Comparison of ENCODE assay signal across 8 cellular contexts in the genomic region with DNA sequence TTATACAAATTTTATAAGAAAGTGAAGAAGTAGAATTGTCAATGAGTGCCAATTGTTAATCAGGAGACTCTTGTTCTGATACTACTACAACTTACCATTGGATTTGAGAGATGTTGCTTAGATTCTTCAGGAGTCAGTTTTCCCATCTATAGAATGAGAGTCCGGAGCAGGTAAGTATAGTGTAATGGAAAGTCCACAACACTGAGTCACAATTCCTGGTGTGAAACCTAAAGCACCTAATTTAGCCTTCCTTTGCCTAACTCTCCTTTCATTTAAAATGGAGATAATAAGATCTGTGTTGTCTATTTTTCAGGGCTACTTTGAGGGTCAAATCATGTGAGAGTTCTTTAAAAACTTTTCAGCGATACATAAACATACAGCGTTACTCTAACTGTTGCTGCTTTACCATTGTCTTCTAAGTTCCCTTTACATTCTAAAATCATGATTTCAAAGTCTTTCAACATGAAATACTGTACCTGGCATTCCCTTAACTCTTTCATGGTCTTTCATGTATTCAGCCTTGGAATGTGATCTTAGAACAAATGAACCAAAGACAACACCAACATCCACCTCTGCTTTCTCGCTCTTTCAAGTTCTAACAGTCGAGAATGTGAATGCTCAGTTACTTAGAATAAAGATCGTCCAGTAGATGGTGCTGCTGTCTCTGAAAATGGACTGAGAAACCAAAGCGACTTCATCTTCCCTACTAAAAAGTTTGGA.
DNase-seq lines count a peak whose midpoint lies in the region; ATAC-seq lines count a peak whose summit lies in the region.

No MANE protein-coding gene starts in this region.

- peak; percentile 9 for DNase-seq in activated CD4-positive, alpha-beta T cell treated with anti-CD3 and anti-CD28 coated beads, Interleukin-2, amount 10 ng/mL, durations not matched to agents 7 days and 5 days
- DNase-seq in activated CD4-positive, alpha-beta T cell treated with anti-CD3 and anti-CD28 coated beads for 36 hours, result no peak
- DNase-seq in NCI-H748 treated with DMSO at 0.1 percent for 48 hours (lab: John Stamatoyannopoulos, UW) (peak; percentile 28), cerebellum (ENCODE audit: low spot score) (peak; percentile 3), midbrain (lab: John Stamatoyannopoulos, UW) (peak; percentile 84)
- no peak for DNase-seq in activated CD4-positive, alpha-beta T cell treated with anti-CD3 and anti-CD28 coated beads for 1 hour
- no peak for DNase-seq in stimulated activated CD8-positive, alpha-beta memory T cell treated with anti-CD3 and anti-CD28 coated beads, Interleukin-4, amount 100 ng/mL, for 48 hours

- no peaks in the 10 kb centered on the region for H3K4me1 Mint-ChIP-seq in activated CD4-positive, alpha-beta T cell treated with anti-CD3 and anti-CD28 coated beads, Interleukin-2, amount 10 ng/mL, durations not matched to agents 7 days and 5 days
- H3K4me1 Mint-ChIP-seq in activated CD4-positive, alpha-beta T cell treated with anti-CD3 and anti-CD28 coated beads for 36 hours, result no peaks in the 10 kb centered on the region

- H3K27me3 Mint-ChIP-seq in activated CD4-positive, alpha-beta T cell treated with anti-CD3 and anti-CD28 coated beads, Interleukin-2, amount 10 ng/mL, durations not matched to agents 7 days and 5 days, result no peaks in the 10 kb centered on the region
- peaks cover 16% of the 10 kb centered on the region for H3K27me3 Mint-ChIP-seq in activated CD4-positive, alpha-beta T cell treated with anti-CD3 and anti-CD28 coated beads for 36 hours

- ATAC-seq in activated CD4-positive, alpha-beta T cell treated with anti-CD3 and anti-CD28 coated beads for 36 hours, result no peak
- peak; percentile 58 for ATAC-seq in HG03439 (IDR thresholded peaks at IDR 0.05; ENCODE audit: unreplicated experiment)

- CTCF ChIA-PET in activated CD4-positive, alpha-beta T cell treated with anti-CD3 and anti-CD28 coated beads, Interleukin-2, amount 10 ng/mL, durations not matched to agents 7 days and 5 days (lab: Charles Lee), result no interaction called here
- CTCF ChIA-PET in activated CD4-positive, alpha-beta T cell treated with anti-CD3 and anti-CD28 coated beads for 36 hours (lab: Charles Lee), result interaction anchor here (0.5 kb wide), 1 partner anchor 1595 kb away, joined by 4 read pairs; no protein-coding TSS in a partner anchor

- no peaks in the 10 kb centered on the region for H3K36me3 Mint-ChIP-seq in activated CD4-positive, alpha-beta T cell treated with anti-CD3 and anti-CD28 coated beads, Interleukin-2, amount 10 ng/mL, durations not matched to agents 7 days and 5 days (ENCODE audit: low read depth)
- no peaks in the 10 kb centered on the region for H3K36me3 Mint-ChIP-seq in activated CD4-positive, alpha-beta T cell treated with anti-CD3 and anti-CD28 coated beads for 36 hours (ENCODE audit: low read depth)

- no peaks in the 10 kb centered on the region for H3K9me3 Mint-ChIP-seq in activated CD4-positive, alpha-beta T cell treated with anti-CD3 and anti-CD28 coated beads, Interleukin-2, amount 10 ng/mL, durations not matched to agents 7 days and 5 days
- peaks cover 2% of the 10 kb centered on the region for H3K9me3 Mint-ChIP-seq in activated CD4-positive, alpha-beta T cell treated with anti-CD3 and anti-CD28 coated beads for 36 hours (ENCODE audit: low read depth)

- no peak overlapping the region for H3K27ac Mint-ChIP-seq in activated CD4-positive, alpha-beta T cell treated with anti-CD3 and anti-CD28 coated beads, Interleukin-2, amount 10 ng/mL, durations not matched to agents 7 days and 5 days
- H3K27ac Mint-ChIP-seq in activated CD4-positive, alpha-beta T cell treated with anti-CD3 and anti-CD28 coated beads for 36 hours, result no peak overlapping the region

- intact Hi-C loops in activated CD4-positive, alpha-beta T cell treated with anti-CD3 and anti-CD28 coated beads for 36 hours (cut with DNase I, micrococcal nuclease), result loop anchor here in 1 of 2 experiments (5.0 kb wide), 3 partner anchors 290 to 940 kb away; no protein-coding TSS in a partner anchor

- H3K4me3 Mint-ChIP-seq in activated CD4-positive, alpha-beta T cell treated with anti-CD3 and anti-CD28 coated beads, Interleukin-2, amount 10 ng/mL, durations not matched to agents 7 days and 5 days, result no peak overlapping the region
- no peak overlapping the region for H3K4me3 Mint-ChIP-seq in activated CD4-positive, alpha-beta T cell treated with anti-CD3 and anti-CD28 coated beads for 36 hours

- POLR2A ChIA-PET in activated CD4-positive, alpha-beta T cell treated with anti-CD3 and anti-CD28 coated beads, Interleukin-2, amount 10 ng/mL, durations not matched to agents 7 days and 5 days (lab: Charles Lee), result no interaction called here
- POLR2A ChIA-PET in activated CD4-positive, alpha-beta T cell treated with anti-CD3 and anti-CD28 coated beads for 36 hours (lab: Charles Lee), result no interaction called here

Comparison
In these comparisons a context has a peak if more than half of its experiments do, and no peak if none do; other contexts are left out.
1. DNase-seq: peak in activated CD4-positive, alpha-beta T cell treated with anti-CD3 and anti-CD28 coated beads, Interleukin-2, amount 10 ng/mL, durations not matched to agents 7 days and 5 days (single experiment), NCI-H748 treated with DMSO at 0.1 percent for 48 hours (single experiment), cerebellum (single experiment) and midbrain (single experiment); none in activated CD4-positive, alpha-beta T cell treated with anti-CD3 and anti-CD28 coated beads for 36 hours (single experiment), activated CD4-positive, alpha-beta T cell treated with anti-CD3 and anti-CD28 coated beads for 1 hour (single experiment) and stimulated activated CD8-positive, alpha-beta memory T cell treated with anti-CD3 and anti-CD28 coated beads, Interleukin-4, amount 100 ng/mL, for 48 hours (single experiment).